Comparison of ENCODE assay signal across 9 cellular contexts in genomic region chr2:25314514-25315315, GRCh38. TPM values are rescaled to one million over a fixed set of nuclear protein-coding genes. Genes with fewer than 3 reads are reported as not detected.
DNase-seq lines count a peak whose midpoint lies in the region; ATAC-seq and TF ChIP-seq lines count a peak whose summit lies in the region.
"Had no signal": no experiment of that assay in that cellular context is flagged by ENCODE, and none has a peak within 500 bp of the region (broad histone marks: within the 10 kb centered on the region; RNA-seq: fewer than 3 reads in every experiment).

No MANE protein-coding gene starts in this region.

- H3K4me1 ChIP-seq in adipocyte (ENCODE audit: control insufficient read depth, insufficient read depth, low read length) (peaks cover 5% of the 10 kb centered on the region), foreskin keratinocyte (no peaks in the 10 kb centered on the region)

- TF ChIP-seq CTCF in foreskin keratinocyte (conservative IDR thresholded peaks at IDR 0.05) = no peak

- H3K4me3 ChIP-seq in adipocyte (ENCODE audit: low read length) = no peak overlapping the region
- H3K4me3 ChIP-seq: A549 had no signal

- H3K36me3 ChIP-seq in adipocyte (ENCODE audit: control insufficient read depth, insufficient read depth, low read length, severe bottlenecking) = no peaks in the 10 kb centered on the region

- DNase-seq in DMS53 (lab: John Stamatoyannopoulos, UW) = peak; percentile 21
- DNase-seq in DMS53 treated with DMSO at 0.1 percent for 48 hours (lab: John Stamatoyannopoulos, UW; ENCODE audit: unreplicated experiment) = no peak
- peak; percentile 59 for DNase-seq in SKM-1 treated with dmso at 0.1 percent for 144 hours (lab: John Stamatoyannopoulos, UW; ENCODE audit: unreplicated experiment)
- DNase-seq in adipocyte (ENCODE audit: low read depth) = peak; percentile 9
- DNase-seq in left lobe of liver (ENCODE audit: low spot score) = no peak
- DNase-seq in stimulated activated CD4-positive, alpha-beta T cell treated with anti-CD3 and anti-CD28 coated beads, TNF-alpha, amount 100 ng/mL, for 4 hours (ENCODE audit: low read depth in 3 of 3) = peak; percentile 78 to 84 (median 84)
- DNase-seq in foreskin keratinocyte = no peak

- no peaks in the 10 kb centered on the region for H3K27me3 ChIP-seq in adipocyte (replicated peaks; ENCODE audit: control insufficient read depth, insufficient read depth, low read length)
- H3K27me3 ChIP-seq in foreskin keratinocyte = no peaks in the 10 kb centered on the region

- no peak overlapping the region for H3K9ac ChIP-seq in adipocyte (ENCODE audit: low read length)

- ATAC-seq in HG03432 (IDR thresholded peaks at IDR 0.05; ENCODE audit: unreplicated experiment) = peak; percentile 80
- peak; percentile 8 for ATAC-seq in left lobe of liver
- no peak for ATAC-seq in foreskin keratinocyte

- no peaks in the 10 kb centered on the region for H3K9me3 ChIP-seq in adipocyte (ENCODE audit: control insufficient read depth, low read length)
- H3K9me3 ChIP-seq: A549 had no signal

- no peak overlapping the region for H3K27ac ChIP-seq in foreskin keratinocyte

RNA-seq across cellular contexts. Expression of gene DNMT3A, which starts 27.0 kb away (rescaled TPM):
- 8.3 TPM for total RNA-seq in left lobe of liver
- total RNA-seq in foreskin keratinocyte = 6.6 and 8.0 TPM in 2 replicates
- 3.0 and 3.2 TPM in 2 replicates for polyA plus RNA-seq in foreskin keratinocyte

Comparison
In these comparisons a context has a peak if more than half of its experiments do, and no peak if none do; other contexts are left out.
1. DNase-seq: peak in DMS53 (single experiment), SKM-1 treated with dmso at 0.1 percent for 144 hours (single experiment), adipocyte (single experiment) and stimulated activated CD4-positive, alpha-beta T cell treated with anti-CD3 and anti-CD28 coated beads, TNF-alpha, amount 100 ng/mL, for 4 hours (3 of 3); none in DMS53 treated with DMSO at 0.1 percent for 48 hours (single experiment), left lobe of liver (single experiment) and foreskin keratinocyte (0 of 2).